In the genomic region with DNA sequence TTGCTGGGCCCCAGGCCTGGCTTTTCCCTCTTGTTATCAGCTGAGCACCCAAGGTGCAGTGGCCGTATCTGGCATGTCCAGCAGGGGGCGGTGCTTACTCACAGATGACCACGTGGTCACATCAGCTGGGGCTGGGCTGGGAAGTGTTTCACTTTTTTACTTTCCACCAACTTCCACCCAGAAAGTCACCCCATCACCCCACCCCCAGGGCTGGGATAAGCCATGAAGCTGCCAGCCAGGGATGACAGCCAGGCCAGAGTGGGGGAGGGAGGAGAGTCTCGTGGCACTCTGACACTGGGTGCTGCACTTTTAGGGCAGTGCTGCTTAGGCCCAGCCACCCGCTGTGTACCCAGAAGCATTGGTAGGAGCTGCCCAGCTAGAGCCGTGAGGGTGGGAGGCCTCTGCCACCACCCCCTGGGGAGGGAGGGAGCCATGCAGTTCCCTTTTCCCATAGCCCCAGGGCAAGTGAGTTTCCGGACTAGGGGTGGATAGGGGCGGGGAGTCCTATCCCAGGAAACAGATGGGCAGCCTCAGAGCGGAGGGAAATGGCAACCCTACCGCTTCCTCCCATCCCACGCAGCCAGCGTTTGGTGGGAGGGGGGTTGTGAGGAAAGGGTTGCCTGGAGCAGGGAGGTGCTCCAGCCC, we compare ENCODE assay signal across 8 cellular contexts. TPM values are rescaled to one million over a fixed set of nuclear protein-coding genes. Genes with fewer than 3 reads are reported as not detected.
DNase-seq lines count a peak whose midpoint lies in the region; ATAC-seq and TF ChIP-seq lines count a peak whose summit lies in the region.

No MANE protein-coding gene starts in this region.

- no peak overlapping the region for H3K4me3 ChIP-seq in lower leg skin (ENCODE audit: low read depth, poor library complexity, severe bottlenecking)

- no peak overlapping the region for H3K4me3 Mint-ChIP-seq in activated CD4-positive, alpha-beta memory T cell treated with anti-CD3 and anti-CD28 coated beads, Interleukin-2, amount 10 ng/mL, durations not matched to agents 7 days and 5 days

- intact Hi-C loops in lower leg skin (cut with DNase I; ENCODE audit: low total_unique reads), result loop anchor here (2.0 kb wide), 1 partner anchor 175 kb away; no protein-coding TSS in a partner anchor

- CTCF ChIA-PET in activated CD4-positive, alpha-beta memory T cell treated with anti-CD3 and anti-CD28 coated beads, Interleukin-2, amount 10 ng/mL, durations not matched to agents 7 days and 5 days (lab: Charles Lee), result interaction anchor here (0.7 to 6.3 kb wide), 16 partner anchors 8 to 338 kb away, joined by 3 to 53 read pairs (median 4); a partner anchor contains a TSS

- no peak for TF ChIP-seq POLR2A in lower leg skin (IDR thresholded peaks at IDR 0.05)

- ATAC-seq in HG03108 (IDR thresholded peaks at IDR 0.05; ENCODE audit: unreplicated experiment) (peak; percentile 58), GM19324 (IDR thresholded peaks at IDR 0.05; ENCODE audit: low FRiP score, unreplicated experiment) (no peak)

- H3K36me3 Mint-ChIP-seq in activated CD4-positive, alpha-beta memory T cell treated with anti-CD3 and anti-CD28 coated beads, Interleukin-2, amount 10 ng/mL, durations not matched to agents 7 days and 5 days (ENCODE audit: low read depth), result peaks cover 30% of the 10 kb centered on the region

- 2 to 9% methylated on average over 12 of the region's 12 CpGs for WGBS in lower leg skin, 2 donors

- DNase-seq in GDM1 (lab: John Stamatoyannopoulos, UW), result peak; percentile 99
- DNase-seq in NCI-H82 (lab: John Stamatoyannopoulos, UW), result peak; percentile 91
- peak; percentile 91 for DNase-seq in activated CD4-positive, alpha-beta memory T cell treated with anti-CD3 and anti-CD28 coated beads, Interleukin-2, amount 10 ng/mL, durations not matched to agents 7 days and 5 days
- DNase-seq in dermis blood vessel endothelial cell, result peak; percentile 96
- DNase-seq in lower leg skin (ENCODE audit: low spot score in 2 of 2), result peak; percentile 93 to 99
- peak; percentile 80 to 87 for DNase-seq in stimulated activated CD4-positive, alpha-beta T cell treated with anti-CD3 and anti-CD28 coated beads, Interleukin-4, amount 100 ng/mL, for 4 hours

- H3K9me3 Mint-ChIP-seq in activated CD4-positive, alpha-beta memory T cell treated with anti-CD3 and anti-CD28 coated beads, Interleukin-2, amount 10 ng/mL, durations not matched to agents 7 days and 5 days, result no peaks in the 10 kb centered on the region

- H3K27ac Mint-ChIP-seq in activated CD4-positive, alpha-beta memory T cell treated with anti-CD3 and anti-CD28 coated beads, Interleukin-2, amount 10 ng/mL, durations not matched to agents 7 days and 5 days, result peak overlapping the region; percentile 59

- peaks cover 42% of the 10 kb centered on the region for H3K4me1 Mint-ChIP-seq in activated CD4-positive, alpha-beta memory T cell treated with anti-CD3 and anti-CD28 coated beads, Interleukin-2, amount 10 ng/mL, durations not matched to agents 7 days and 5 days

- no peaks in the 10 kb centered on the region for H3K27me3 Mint-ChIP-seq in activated CD4-positive, alpha-beta memory T cell treated with anti-CD3 and anti-CD28 coated beads, Interleukin-2, amount 10 ng/mL, durations not matched to agents 7 days and 5 days

- POLR2A ChIA-PET in activated CD4-positive, alpha-beta memory T cell treated with anti-CD3 and anti-CD28 coated beads, Interleukin-2, amount 10 ng/mL, durations not matched to agents 7 days and 5 days (lab: Charles Lee), result interaction anchor here (0.9 to 1.7 kb wide), 10 partner anchors 8 to 611 kb away, joined by 3 to 15 read pairs (median 3); a partner anchor contains a TSS

- TF ChIP-seq CTCF in lower leg skin (IDR thresholded peaks at IDR 0.05), result peak in 1 of 3 donors; percentile 97

RNA-seq across cellular contexts. Expression of a gene that starts 6.1 kb away (rescaled TPM):
- total RNA-seq in activated CD4-positive, alpha-beta memory T cell treated with anti-CD3 and anti-CD28 coated beads, Interleukin-2, amount 10 ng/mL, durations not matched to agents 7 days and 5 days, result 10 to 100 TPM; 43.0 to 50.2 TPM
- total RNA-seq in dermis blood vessel endothelial cell (14.0 and 14.5 TPM in 2 replicates), lower leg skin (10 to 100 TPM; 14.4 to 21.4 (median 17.5) TPM)

RNA-seq across cellular contexts. Expression of a gene that starts 34.1 kb away (rescaled TPM):
- total RNA-seq in activated CD4-positive, alpha-beta memory T cell treated with anti-CD3 and anti-CD28 coated beads, Interleukin-2, amount 10 ng/mL, durations not matched to agents 7 days and 5 days, result under 1 TPM; 0.60 to 0.81 TPM
- total RNA-seq in dermis blood vessel endothelial cell, result 9.5 and 11.6 TPM in 2 replicates
- total RNA-seq in lower leg skin, result 1 to 10 TPM in 3 of 4 donors, under 1 TPM in 1; 0.46 to 5.4 (median 1.2) TPM
